Comparison of ENCODE assay signal across 9 cellular contexts in the genomic region with DNA sequence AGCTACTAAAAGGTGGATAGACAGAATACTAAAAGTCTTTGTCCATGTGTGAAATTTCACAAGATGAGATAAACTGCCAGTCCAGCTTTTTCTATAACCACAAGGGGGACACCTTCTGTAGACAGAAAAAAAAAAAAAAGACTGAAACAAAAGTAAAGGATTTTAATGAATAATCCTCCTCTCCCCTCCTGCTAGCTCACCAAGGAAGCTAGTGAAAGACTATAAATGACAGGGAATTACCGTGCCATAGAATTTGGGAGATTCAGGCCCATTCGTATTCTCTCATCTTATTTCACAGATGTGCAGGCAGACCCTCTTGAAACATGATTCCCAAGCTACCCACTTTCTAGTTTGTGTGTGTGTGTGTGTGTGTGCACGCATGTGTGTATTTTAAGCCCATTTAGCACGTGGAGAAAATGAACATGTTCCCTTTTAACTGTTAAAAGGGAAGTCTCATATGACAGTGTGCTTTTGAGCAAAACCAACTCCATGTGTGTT. TPM values are rescaled to one million over a fixed set of nuclear protein-coding genes. Genes with fewer than 3 reads are reported as not detected.
DNase-seq lines count a peak whose midpoint lies in the region; ATAC-seq and TF ChIP-seq lines count a peak whose summit lies in the region.
"Had no signal": no experiment of that assay in that cellular context is flagged by ENCODE, and none has a peak within 500 bp of the region (broad histone marks: within the 10 kb centered on the region; RNA-seq: fewer than 3 reads in every experiment).

No MANE protein-coding gene starts in this region.

- H3K36me3 Mint-ChIP-seq in activated CD4-positive, alpha-beta T cell treated with anti-CD3 and anti-CD28 coated beads for 36 hours (ENCODE audit: low read depth), result no peaks in the 10 kb centered on the region

- in situ Hi-C loops in SK-MEL-5 (cut with HindIII; ENCODE audit: low pct_unique_long_range_greater_than_20kb, low sequenced_read_pairs), result no loop called here

- CTCF ChIA-PET in activated CD4-positive, alpha-beta T cell treated with anti-CD3 and anti-CD28 coated beads for 36 hours (lab: Charles Lee), result interaction anchor here (0.7 kb wide), 2 partner anchors 70 to 1408 kb away, joined by 3 read pairs; no protein-coding TSS in a partner anchor

- H3K4me1 Mint-ChIP-seq in activated CD4-positive, alpha-beta T cell treated with anti-CD3 and anti-CD28 coated beads for 36 hours, result peaks cover 15% of the 10 kb centered on the region

- peaks cover 0 to 14% (median 5%) of the 10 kb centered on the region in 4 donors for H3K4me1 ChIP-seq in tibial artery

- no peak overlapping the region for H3K27ac Mint-ChIP-seq in activated CD4-positive, alpha-beta T cell treated with anti-CD3 and anti-CD28 coated beads for 36 hours
- H3K27ac Mint-ChIP-seq: B cell had no signal

- peak; percentile 52 to 57 for TF ChIP-seq CTCF in tibial artery (IDR thresholded peaks at IDR 0.05)

- H3K4me3 Mint-ChIP-seq in activated CD4-positive, alpha-beta T cell treated with anti-CD3 and anti-CD28 coated beads for 36 hours, result no peak overlapping the region

- H3K27me3 Mint-ChIP-seq in activated CD4-positive, alpha-beta T cell treated with anti-CD3 and anti-CD28 coated beads for 36 hours, result no peaks in the 10 kb centered on the region
- H3K27me3 Mint-ChIP-seq: B cell had no signal

- ATAC-seq in left ventricle myocardium superior, result peak; percentile 47
- ATAC-seq in GM18870 (IDR thresholded peaks at IDR 0.05; ENCODE audit: unreplicated experiment), result no peak
- no peak for ATAC-seq in activated CD4-positive, alpha-beta T cell treated with anti-CD3 and anti-CD28 coated beads for 36 hours

- H3K27ac ChIP-seq in tibial artery, result peak overlapping the region; percentile 66 to 76

- H3K4me3 ChIP-seq in tibial artery, result peak overlapping the region; percentile 48 to 57

- DNase-seq in NCI-H1694 (lab: John Stamatoyannopoulos, UW) (peak; percentile 25), NCI-H1694 treated with DMSO at 0.1 percent for 48 hours (lab: John Stamatoyannopoulos, UW) (no peak), SK-MEL-5 (ENCODE audit: low read depth, low spot score) (peak; percentile 58), left ventricle myocardium superior (no peak), tibial artery (no peak), NCI-H1417 treated with DMSO at 0.1 percent for 48 hours (lab: John Stamatoyannopoulos, UW) (no peak)
- DNase-seq in activated CD4-positive, alpha-beta T cell treated with anti-CD3 and anti-CD28 coated beads for 36 hours, result no peak

- POLR2A ChIA-PET in activated CD4-positive, alpha-beta T cell treated with anti-CD3 and anti-CD28 coated beads for 36 hours (lab: Charles Lee), result no interaction called here

- H3K9me3 Mint-ChIP-seq in activated CD4-positive, alpha-beta T cell treated with anti-CD3 and anti-CD28 coated beads for 36 hours (ENCODE audit: low read depth), result no peaks in the 10 kb centered on the region

- H3K27me3 ChIP-seq in tibial artery, result no peaks in the 10 kb centered on the region

- intact Hi-C loops in left ventricle myocardium superior (cut with micrococcal nuclease) (loop anchor here (10.0 kb wide), 1 partner anchor 1297 kb away; no protein-coding TSS in a partner anchor), tibial artery (cut with DNase I; ENCODE audit: low total_unique reads) (no loop called here)
- intact Hi-C loops in activated CD4-positive, alpha-beta T cell treated with anti-CD3 and anti-CD28 coated beads for 36 hours (cut with DNase I, micrococcal nuclease), result no loop called here

- H3K9me3 ChIP-seq in tibial artery, result no peaks in the 10 kb centered on the region

- H3K36me3 ChIP-seq in tibial artery, result no peaks in the 10 kb centered on the region

RNA-seq across cellular contexts. Expression of gene SLC8A1, which starts 36.3 kb away (rescaled TPM):
- total RNA-seq in SK-MEL-5 (2014; rRNA removed; shearing (Covaris generic)), result 36.4 and 40.7 TPM in 2 replicates
- 5.1 and 9.2 TPM in 2 replicates for polyA plus RNA-seq in SK-MEL-5 (2015; cell fraction: cytosol; rRNA removed)
- polyA plus RNA-seq in SK-MEL-5 (2015; cell fraction: nucleus; rRNA removed), result 3.7 and 4.2 TPM in 2 replicates
- total RNA-seq in left ventricle myocardium superior, result 1,122 TPM
- 1 to 10 TPM; 1.9 to 2.3 TPM for total RNA-seq in activated CD4-positive, alpha-beta T cell treated with anti-CD3 and anti-CD28 coated beads for 36 hours

Comparison
In these comparisons a context has a peak if more than half of its experiments do, and no peak if none do; other contexts are left out.
1. DNase-seq: peak in NCI-H1694 (single experiment) and SK-MEL-5 (single experiment); none in NCI-H1694 treated with DMSO at 0.1 percent for 48 hours (single experiment), left ventricle myocardium superior (single experiment), tibial artery (0 of 2), NCI-H1417 treated with DMSO at 0.1 percent for 48 hours (single experiment) and activated CD4-positive, alpha-beta T cell treated with anti-CD3 and anti-CD28 coated beads for 36 hours (single experiment).
2. RNA of gene SLC8A1, which starts 36.3 kb away (total RNA-seq): 1,122 TPM in left ventricle myocardium superior (single experiment); 36.4 to 40.7 TPM in SK-MEL-5 and 1.9 to 2.3 TPM in activated CD4-positive, alpha-beta T cell treated with anti-CD3 and anti-CD28 coated beads for 36 hours; every median in the first group is over 10 times any median in the second.